1 cellular context compared by ENCODE assay signal in genomic region chr15:34209421-34210282, GRCh38.
TF ChIP-seq lines count a peak whose summit lies in the region.

A gene with protein sequence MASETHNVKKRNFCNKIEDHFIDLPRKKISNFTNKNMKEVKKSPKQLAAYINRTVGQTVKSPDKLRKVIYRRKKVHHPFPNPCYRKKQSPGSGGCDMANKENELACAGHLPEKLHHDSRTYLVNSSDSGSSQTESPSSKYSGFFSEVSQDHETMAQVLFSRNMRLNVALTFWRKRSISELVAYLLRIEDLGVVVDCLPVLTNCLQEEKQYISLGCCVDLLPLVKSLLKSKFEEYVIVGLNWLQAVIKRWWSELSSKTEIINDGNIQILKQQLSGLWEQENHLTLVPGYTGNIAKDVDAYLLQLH (minus strand): TSS chr15:34210096. CDS start chr15:34163676, 46,420 bp downstream.

TF ChIP-seq in GM12878, 131 proteins besides CTCF, POLR2A, EP300 and RAD21 (continued from another document):
- TF ChIP-seq CBFB (IDR thresholded peaks at IDR 0.05; ENCODE audit: low read depth) (0 out of 2 replicates have a peak, but pooled peaks have one; percentile 39), ZNF207 (IDR thresholded peaks at IDR 0.05; ENCODE audit: borderline replicate concordance) (peak; percentile 96), BACH1 (IDR thresholded peaks at IDR 0.05; ENCODE audit: borderline replicate concordance) (peak; percentile 85), ESRRA (IDR thresholded peaks at IDR 0.05; ENCODE audit: low read length) (no peak), PAX5 (IDR thresholded peaks at IDR 0.05; ENCODE audit: borderline replicate concordance, low read depth, low read length) (peak; percentile 17; the same call in 1 of the 2 replicates), HDAC6 (IDR thresholded peaks at IDR 0.05; ENCODE audit: unreplicated experiment) (no peak), IKZF2 (IDR thresholded peaks at IDR 0.05) (no peak), KDM1A (IDR thresholded peaks at IDR 0.05; ENCODE audit: borderline replicate concordance) (no peak), POLR2AphosphoS2 (IDR thresholded peaks at IDR 0.05; ENCODE audit: low read depth, low read length) (0 out of 2 replicates have a peak, but pooled peaks have one; percentile 52), IRF3 (IDR thresholded peaks at IDR 0.05) (peak; percentile 38; the same call in 1 of the 2 replicates), MTA3 (IDR thresholded peaks at IDR 0.05; ENCODE audit: borderline replicate concordance, low read length) (no peak), SMC3 (IDR thresholded peaks at IDR 0.05; ENCODE audit: borderline replicate concordance, low read length) (peak; percentile 91), RFX5 (IDR thresholded peaks at IDR 0.05; ENCODE audit: low read depth, low read length) (0 out of 2 replicates have a peak, but pooled peaks have one; percentile 49), YY1 (IDR thresholded peaks at IDR 0.05; ENCODE audit: low read depth, low read length) (peak; percentile 82), TCF3 (IDR thresholded peaks at IDR 0.05; ENCODE audit: borderline replicate concordance, insufficient read depth, low read depth, low read length) (peak; percentile 25; the same call in 1 of the 2 replicates), ETV6 (conservative IDR thresholded peaks at IDR 0.05 in 1 of 2, IDR thresholded peaks at IDR 0.05 in 1 of 2; ENCODE audit: borderline replicate concordance in 1 of 2, low read depth in 1 of 2) (no peak), CBX5 (IDR thresholded peaks at IDR 0.05; ENCODE audit: low read depth) (no peak), MXI1 (IDR thresholded peaks at IDR 0.05; ENCODE audit: low read depth, low read length) (peak; percentile 60; the same call in 1 of the 2 replicates), KAT2A (conservative IDR thresholded peaks at IDR 0.05; ENCODE audit: control insufficient read depth, low read depth, low read length) (no peak), RB1 (IDR thresholded peaks at IDR 0.05; ENCODE audit: borderline replicate concordance) (peak; percentile 94; the same call in 1 of the 2 replicates), STAT1 (conservative IDR thresholded peaks at IDR 0.05) (no peak), MYC (IDR thresholded peaks at IDR 0.05; ENCODE audit: insufficient read depth, insufficient read length, insufficient replicate concordance, low read length, severe bottlenecking) (no peak), NBN (IDR thresholded peaks at IDR 0.05) (peak; percentile 42; the same call in 1 of the 2 replicates), GATAD2B (conservative IDR thresholded peaks at IDR 0.05; ENCODE audit: low read depth) (peak; percentile 95), ASH2L (IDR thresholded peaks at IDR 0.05; ENCODE audit: borderline replicate concordance, low read depth) (no peak), NFXL1 (IDR thresholded peaks at IDR 0.05; ENCODE audit: borderline replicate concordance) (no peak), RBBP5 (conservative IDR thresholded peaks at IDR 0.05) (0 out of 2 replicates have a peak, but pooled peaks have one; percentile 49), SIN3A (IDR thresholded peaks at IDR 0.05; ENCODE audit: low read depth, low read length) (peak; percentile 77)
- TF ChIP-seq, protein P1, sequence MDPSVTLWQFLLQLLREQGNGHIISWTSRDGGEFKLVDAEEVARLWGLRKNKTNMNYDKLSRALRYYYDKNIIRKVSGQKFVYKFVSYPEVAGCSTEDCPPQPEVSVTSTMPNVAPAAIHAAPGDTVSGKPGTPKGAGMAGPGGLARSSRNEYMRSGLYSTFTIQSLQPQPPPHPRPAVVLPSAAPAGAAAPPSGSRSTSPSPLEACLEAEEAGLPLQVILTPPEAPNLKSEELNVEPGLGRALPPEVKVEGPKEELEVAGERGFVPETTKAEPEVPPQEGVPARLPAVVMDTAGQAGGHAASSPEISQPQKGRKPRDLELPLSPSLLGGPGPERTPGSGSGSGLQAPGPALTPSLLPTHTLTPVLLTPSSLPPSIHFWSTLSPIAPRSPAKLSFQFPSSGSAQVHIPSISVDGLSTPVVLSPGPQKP (IDR thresholded peaks at IDR 0.05; ENCODE audit: low read depth, low read length) = 0 out of 2 replicates have a peak, but pooled peaks have one; percentile 37
